In the genomic region with DNA sequence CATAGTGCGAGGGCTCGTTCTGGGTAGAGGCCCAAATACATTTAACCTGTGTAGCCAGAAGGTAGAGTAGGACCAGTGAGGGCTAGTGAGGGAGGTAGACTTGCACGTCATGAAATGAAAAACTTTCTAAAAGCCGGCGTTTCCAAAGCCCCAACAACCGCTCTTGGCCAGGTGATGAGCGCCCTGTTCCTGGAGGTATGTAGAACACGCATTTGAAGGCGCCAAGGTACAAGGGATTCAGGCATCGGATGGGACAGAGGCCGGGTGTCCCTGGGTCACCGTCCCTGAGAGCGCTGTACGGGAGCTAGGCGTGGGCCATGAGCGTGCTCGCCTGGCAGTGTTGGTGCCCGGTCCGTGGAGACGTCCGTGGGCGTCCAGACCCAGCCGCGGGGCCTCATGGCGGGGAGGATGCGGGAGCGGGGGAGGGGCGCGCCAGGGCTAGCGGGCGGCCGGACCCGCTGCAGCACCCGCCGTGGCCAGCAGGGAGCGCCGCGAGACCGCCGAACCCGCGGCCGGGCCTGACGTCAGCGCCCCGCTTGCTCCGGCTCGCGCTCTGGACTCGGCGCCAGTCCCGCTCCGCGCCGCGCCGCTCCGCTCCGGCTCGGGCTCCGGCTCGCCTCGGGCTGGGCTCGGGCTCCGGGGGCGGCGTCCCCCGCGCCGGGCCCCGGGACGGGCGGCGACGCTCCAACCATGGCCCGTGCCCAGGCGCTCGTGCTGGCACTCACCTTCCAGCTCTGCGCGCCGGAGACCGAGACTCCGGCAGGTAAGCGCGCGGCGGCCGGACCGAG, we compare ENCODE assay signal across 8 cellular contexts. TPM values are rescaled to one million over a fixed set of nuclear protein-coding genes. Genes with fewer than 3 reads are reported as not detected.
DNase-seq lines count a peak whose midpoint lies in the region; ATAC-seq and TF ChIP-seq lines count a peak whose summit lies in the region.

A gene (plus strand): TSS at position 568 of the 788 bp plus-strand sequence. CDS start 123 bp downstream, at position 691.

- DNase-seq in EH (ENCODE audit: low read depth) = peak; percentile 74
- DNase-seq in HCT116 (ENCODE audit: low read depth, low spot score) = no peak
- DNase-seq in NCI-H128 (lab: John Stamatoyannopoulos, UW; ENCODE audit: unreplicated experiment) = peak; percentile 58
- DNase-seq in WERI-Rb-1 = peak; percentile 71
- DNase-seq in breast epithelium (ENCODE audit: low spot score in 2 of 2) = peak; percentile 65 to 79
- DNase-seq in immature natural killer cell = peak; percentile 78 to 79 (median 78)
- DNase-seq in spleen = peak; percentile 96

- BruUV-seq in HCT116 (replicated peaks; lab: Mats Ljungman, UMichigan) = no TSS peak

- TF ChIP-seq CTCF in HCT116 (IDR thresholded peaks at IDR 0.05 in 2 of 3, conservative IDR thresholded peaks at IDR 0.05 in 1 of 3; ENCODE audit: borderline replicate concordance in 1 of 3, insufficient read depth in 1 of 3, low read depth in 2 of 3, low read length in 2 of 3) = peak; percentile 26 to 53 (median 48); a peak in 3 of 6 replicates
- TF ChIP-seq CTCF in WERI-Rb-1 (IDR thresholded peaks at IDR 0.05; ENCODE audit: low read depth, low read length) = peak; percentile 77
- peak; percentile 22 to 99 (median 22) for TF ChIP-seq CTCF in breast epithelium (IDR thresholded peaks at IDR 0.05)
- peak; percentile 37 to 97 (median 92) for TF ChIP-seq CTCF in spleen (IDR thresholded peaks at IDR 0.05 in 8 of 11, conservative IDR thresholded peaks at IDR 0.05 in 3 of 11)

- peak; percentile 77 for ATAC-seq in HCT116
- no peak for ATAC-seq in HG03378 (IDR thresholded peaks at IDR 0.05; ENCODE audit: unreplicated experiment)

- peaks cover 0 to 6% (median 3%) of the 10 kb centered on the region in 3 donors for H3K36me3 Mint-ChIP-seq in immature natural killer cell

- POLR2A ChIA-PET in HCT116 (lab: Charles Lee) = no interaction called here

- peaks cover 13 to 31% (median 30%) of the 10 kb centered on the region in 3 donors for H3K27me3 Mint-ChIP-seq in immature natural killer cell (ENCODE audit: low read depth in 3 of 3)

- H3K4me3 Mint-ChIP-seq in immature natural killer cell = peak within 1 kb of the TSS; percentile 81 to 97 (median 84)

- no peaks in the 10 kb centered on the region for H4K20me1 ChIP-seq in HCT116 (ENCODE audit: insufficient read depth)

- peak; percentile 77 for TF ChIP-seq RAD21 in HCT116 (IDR thresholded peaks at IDR 0.05; ENCODE audit: low read depth)

- H3K27me3 ChIP-seq in HCT116 (ENCODE audit: insufficient read depth, low read length) (no peaks in the 10 kb centered on the region), WERI-Rb-1 (ENCODE audit: insufficient read depth, low read depth, severe bottlenecking) (no peaks in the 10 kb centered on the region), breast epithelium (no peaks in the 10 kb centered on the region), spleen (replicated peaks in 1 of 7) (peaks cover 0 to 76% (median 36%) of the 10 kb centered on the region in 7 donors)

- 4 to 13% (median 7%) methylated on average over 30 to 89 of the region's 89 CpGs for WGBS in spleen, 5 donors

- H2AFZ ChIP-seq in HCT116 (ENCODE audit: low read depth, low read length, poor library complexity, severe bottlenecking) = peak within 1 kb of the TSS; percentile 59

- H3K4me1 ChIP-seq in HCT116 (ENCODE audit: control insufficient read depth in 1 of 2, insufficient read depth in 2 of 2, low read length in 2 of 2) = peaks cover 17 to 35% of the 10 kb centered on the region in 2 experiments
- H3K4me1 ChIP-seq in breast epithelium = peaks cover 6 to 16% of the 10 kb centered on the region in 2 donors
- peaks cover 18 to 34% (median 29%) of the 10 kb centered on the region in 6 donors for H3K4me1 ChIP-seq in spleen

- H3K4me1 Mint-ChIP-seq in immature natural killer cell = peaks cover 21 to 34% of the 10 kb centered on the region in 2 donors

- CTCF ChIA-PET in HCT116 (lab: Charles Lee) = no interaction called here

- intact Hi-C loops in HCT116 (cut with micrococcal nuclease) = loop anchor here (2.0 to 10.0 kb wide), 9 partner anchors 139 to 1679 kb away; no protein-coding TSS in a partner anchor
- intact Hi-C loops in breast epithelium (cut with DNase I; ENCODE audit: low total_unique reads) = loop anchor here (10.0 kb wide), 1 partner anchor 849 kb away; no protein-coding TSS in a partner anchor
- intact Hi-C loops in spleen (cut with DNase I; ENCODE audit: low total_unique reads) = loop anchor here (5.0 to 10.0 kb wide), 2 partner anchors 1146 to 1479 kb away; no protein-coding TSS in a partner anchor

- peak within 1 kb of the TSS; percentile 74 for H3K9ac ChIP-seq in HCT116 (ENCODE audit: low read length)

- H3K27ac ChIP-seq in HCT116 (ENCODE audit: low read depth, low read length) (peak within 1 kb of the TSS; percentile 53; the same call in 1 of the 2 replicates), WERI-Rb-1 (peak within 1 kb of the TSS; percentile 62), breast epithelium (peak within 1 kb of the TSS; percentile 75 to 83), spleen (peak within 1 kb of the TSS in 2 of 8 donors; percentile 40 to 43)

- H3K79me2 ChIP-seq in HCT116 (ENCODE audit: insufficient read depth, low read length) = peaks cover 17% of the 10 kb centered on the region; the same call in 1 of the 2 replicates

- peak within 1 kb of the TSS; percentile 99 for H3K4me2 ChIP-seq in HCT116 (ENCODE audit: low read length)

- H3K27ac Mint-ChIP-seq in immature natural killer cell = peak within 1 kb of the TSS in 5 of 6 donors; percentile 1 to 77 (median 38)

- no peak for TF ChIP-seq POLR2A in HCT116 (IDR thresholded peaks at IDR 0.05; ENCODE audit: borderline replicate concordance, extremely low read depth, insufficient read depth, insufficient read length)
- no peak for TF ChIP-seq POLR2A in breast epithelium (IDR thresholded peaks at IDR 0.05)
- TF ChIP-seq POLR2A in spleen (IDR thresholded peaks at IDR 0.05) = no peak

- H3K9me2 ChIP-seq in HCT116 (ENCODE audit: insufficient read depth) = no peaks in the 10 kb centered on the region

- peaks cover 0 to 6% (median 0%) of the 10 kb centered on the region in 6 donors for H3K9me3 Mint-ChIP-seq in immature natural killer cell

- H3K9me3 ChIP-seq in HCT116 (ENCODE audit: control insufficient read depth in 1 of 2, insufficient read depth in 1 of 2, low read depth in 1 of 2, low read length in 2 of 2) (no peaks in the 10 kb centered on the region), WERI-Rb-1 (ENCODE audit: severe bottlenecking) (no peaks in the 10 kb centered on the region), breast epithelium (no peaks in the 10 kb centered on the region), spleen (no peaks in the 10 kb centered on the region)

- H3K4me3 ChIP-seq in HCT116 (replicated peaks in 1 of 2; ENCODE audit: low read depth in 1 of 2, low read length in 2 of 2) (peak within 1 kb of the TSS; percentile 89 to 97), WERI-Rb-1 (ENCODE audit: low read depth, low read length) (peak within 1 kb of the TSS; percentile 86), breast epithelium (peak within 1 kb of the TSS; percentile 58 to 77 (median 76)), spleen (peak within 1 kb of the TSS; percentile 36 to 80 (median 57))

- RAD21 ChIA-PET in HCT116 (lab: Charles Lee; ENCODE audit: low non-redundant PET in 1 of 2, low total read pairs in 2 of 2, uncharacterized antibody in 2 of 2, unreplicated experiment in 2 of 2) = no interaction called here

- H3K36me3 ChIP-seq in HCT116 (ENCODE audit: control insufficient read depth in 1 of 2, insufficient read depth in 2 of 2, low read length in 2 of 2) (no peaks in the 10 kb centered on the region), WERI-Rb-1 (no peaks in the 10 kb centered on the region), breast epithelium (no peaks in the 10 kb centered on the region), spleen (no peaks in the 10 kb centered on the region)

TF ChIP-seq in HCT116, 20 proteins besides CTCF, POLR2A, EP300 and RAD21:
- TF ChIP-seq SIN3A (IDR thresholded peaks at IDR 0.05; ENCODE audit: low read depth) (no peak), CBX3 (IDR thresholded peaks at IDR 0.05; ENCODE audit: low read depth) (0 out of 2 replicates have a peak, but pooled peaks have one; percentile 25), POLR2AphosphoS5 (IDR thresholded peaks at IDR 0.05; ENCODE audit: low read depth, low read length) (peak; percentile 60), EZH2 (IDR thresholded peaks at IDR 0.05) (no peak), FOSL1 (IDR thresholded peaks at IDR 0.05; ENCODE audit: low read depth) (no peak)

RNA-seq across cellular contexts. Expression of the gene that starts here (rescaled TPM):
- total RNA-seq in HCT116 (2021; ENCODE audit: unreplicated experiment) = 40.7 TPM
- polyA plus RNA-seq in HCT116 (2012) = 48.2 and 58.7 TPM in 2 replicates
- 10 to 100 TPM; 16.0 to 33.1 (median 32.5) TPM for total RNA-seq in breast epithelium
- not detected for polyA plus RNA-seq in immature natural killer cell
- total RNA-seq in spleen = 10 to 100 TPM in 2 of 7 donors, 1 to 10 TPM in 5; 4.3 to 10.8 (median 6.1) TPM
- polyA plus RNA-seq in spleen = 1 to 10 TPM in 2 of 3 donors, under 1 TPM in 1; 1.00 to 3.1 (median 1.7) TPM

Comparison
In these comparisons a context has a peak if more than half of its experiments do, and no peak if none do; other contexts are left out.
1. Peak in DNase-seq in immature natural killer cell; RNA of the gene not detected or under 1 TPM.
2. CTCF ChIP-seq: peak in every context shown above with its lines; median percentile 92 in spleen; 77 in WERI-Rb-1; 48 in HCT116; 22 in breast epithelium.